Comparison of ENCODE assay signal across 26 cellular contexts in the genomic region with DNA sequence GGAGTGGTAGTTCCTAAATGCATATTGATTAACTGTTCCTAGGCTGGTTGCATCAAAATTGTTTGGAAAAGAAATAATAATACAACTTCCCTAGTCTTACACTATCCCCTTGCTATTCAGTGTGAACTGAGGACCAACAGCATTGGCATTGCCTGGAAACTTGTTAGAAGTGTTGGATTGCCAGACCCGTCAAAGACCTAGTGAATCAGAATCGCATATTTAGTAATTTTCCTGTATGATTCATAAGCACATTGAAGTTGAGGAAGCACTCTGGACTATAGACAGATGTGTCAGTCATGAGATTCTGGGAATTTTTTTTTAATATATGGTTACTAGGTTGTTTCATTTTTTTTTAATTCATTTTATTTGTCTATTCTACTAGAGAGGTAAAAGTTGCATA. TPM values are rescaled to one million over a fixed set of nuclear protein-coding genes. Genes with fewer than 3 reads are reported as not detected.
DNase-seq lines count a peak whose midpoint lies in the region; ATAC-seq and TF ChIP-seq lines count a peak whose summit lies in the region.
"Had no signal": no experiment of that assay in that cellular context is flagged by ENCODE, and none has a peak within 500 bp of the region (broad histone marks: within the 10 kb centered on the region; RNA-seq: fewer than 3 reads in every experiment).

No MANE protein-coding gene starts in this region.

- intact Hi-C loops in activated T-helper 2 cell treated with anti-CD3 and anti-CD28 coated beads, Interferon-gamma antibody, Interleukin-2, Interleukin-4, amounts not matched to agents 10 μg/mL and 5 μg/mL and 100 μg/mL, durations not matched to agents 14 hours and 24 hours and 36 hours (cut with micrococcal nuclease): no loop called here
- intact Hi-C loops in esophagus muscularis mucosa (cut with DNase I): no loop called here

- H3K4me3 Mint-ChIP-seq in activated T-helper 2 cell treated with anti-CD3 and anti-CD28 coated beads, Interferon-gamma antibody, Interleukin-2, Interleukin-4, amounts not matched to agents 10 μg/mL and 5 μg/mL and 100 μg/mL, durations not matched to agents 14 hours and 24 hours and 36 hours (ENCODE audit: low read depth): no peak overlapping the region
- H3K4me3 Mint-ChIP-seq: activated CD4-positive, alpha-beta memory T cell treated with anti-CD3 and anti-CD28 coated beads, Interleukin-2, amount 10 ng/mL, durations not matched to agents 7 days and 5 days; activated naive CD8-positive, alpha-beta T cell; activated T-cell treated with anti-CD3 and anti-CD28 coated beads, Interleukin-2, amount 50 U/mL, for 4 hours; CD4-positive, CD25-positive, alpha-beta regulatory T cell; IgD-negative memory B cell; natural killer cell treated with Interleukin-12 subunit alpha and Interleukin-12 subunit beta and Interleukin-15 and Interleukin-18, amount 100 ng/mL, for 72 hours had no signal

- H3K36me3 Mint-ChIP-seq in activated T-helper 2 cell treated with anti-CD3 and anti-CD28 coated beads, Interferon-gamma antibody, Interleukin-2, Interleukin-4, amounts not matched to agents 10 μg/mL and 5 μg/mL and 100 μg/mL, durations not matched to agents 14 hours and 24 hours and 36 hours (ENCODE audit: low read depth): no peaks in the 10 kb centered on the region
- H3K36me3 Mint-ChIP-seq: activated naive CD8-positive, alpha-beta T cell; CD4-positive, CD25-positive, alpha-beta regulatory T cell; IgD-negative memory B cell; natural killer cell treated with Interleukin-12 subunit alpha and Interleukin-12 subunit beta and Interleukin-15 and Interleukin-18, amount 100 ng/mL, for 72 hours had no signal

- H3K27ac Mint-ChIP-seq in activated T-helper 2 cell treated with anti-CD3 and anti-CD28 coated beads, Interferon-gamma antibody, Interleukin-2, Interleukin-4, amounts not matched to agents 10 μg/mL and 5 μg/mL and 100 μg/mL, durations not matched to agents 14 hours and 24 hours and 36 hours: no peak overlapping the region
- H3K27ac Mint-ChIP-seq: activated CD4-positive, alpha-beta memory T cell treated with anti-CD3 and anti-CD28 coated beads, Interleukin-2, amount 10 ng/mL, durations not matched to agents 7 days and 5 days; activated naive CD8-positive, alpha-beta T cell; CD4-positive, CD25-positive, alpha-beta regulatory T cell; IgD-negative memory B cell; natural killer cell treated with Interleukin-12 subunit alpha and Interleukin-12 subunit beta and Interleukin-15 and Interleukin-18, amount 100 ng/mL, for 72 hours; progenitor cell of endocrine pancreas had no signal

- H3K27me3 ChIP-seq in esophagus muscularis mucosa: no peaks in the 10 kb centered on the region
- H3K27me3 ChIP-seq: dorsolateral prefrontal cortex had no signal

- no peak for TF ChIP-seq POLR2A in esophagus muscularis mucosa (IDR thresholded peaks at IDR 0.05; ENCODE audit: low read depth)

- no peaks in the 10 kb centered on the region for H3K9me3 Mint-ChIP-seq in activated T-helper 2 cell treated with anti-CD3 and anti-CD28 coated beads, Interferon-gamma antibody, Interleukin-2, Interleukin-4, amounts not matched to agents 10 μg/mL and 5 μg/mL and 100 μg/mL, durations not matched to agents 14 hours and 24 hours and 36 hours
- H3K9me3 Mint-ChIP-seq: activated CD4-positive, alpha-beta memory T cell treated with anti-CD3 and anti-CD28 coated beads, Interleukin-2, amount 10 ng/mL, durations not matched to agents 7 days and 5 days; activated T-cell treated with anti-CD3 and anti-CD28 coated beads, Interleukin-2, amount 50 U/mL, for 4 hours; natural killer cell treated with Interleukin-12 subunit alpha and Interleukin-12 subunit beta and Interleukin-15 and Interleukin-18, amount 100 ng/mL, for 72 hours had no signal

- no peaks in the 10 kb centered on the region for H3K4me1 ChIP-seq in esophagus muscularis mucosa

- no peak overlapping the region for H3K27ac ChIP-seq in esophagus muscularis mucosa (replicated peaks in 1 of 4)
- H3K27ac ChIP-seq: dorsolateral prefrontal cortex, esophagus squamous epithelium had no signal

- no peaks in the 10 kb centered on the region for H3K4me1 Mint-ChIP-seq in activated T-helper 2 cell treated with anti-CD3 and anti-CD28 coated beads, Interferon-gamma antibody, Interleukin-2, Interleukin-4, amounts not matched to agents 10 μg/mL and 5 μg/mL and 100 μg/mL, durations not matched to agents 14 hours and 24 hours and 36 hours (ENCODE audit: low read depth)
- H3K4me1 Mint-ChIP-seq: activated CD4-positive, alpha-beta memory T cell treated with anti-CD3 and anti-CD28 coated beads, Interleukin-2, amount 10 ng/mL, durations not matched to agents 7 days and 5 days; CD4-positive, CD25-positive, alpha-beta regulatory T cell; IgD-negative memory B cell had no signal

- 64% methylated on average over 2 of the region's 2 CpGs for WGBS in esophagus muscularis mucosa

- no peaks in the 10 kb centered on the region for H3K36me3 ChIP-seq in esophagus muscularis mucosa
- H3K36me3 ChIP-seq: esophagus squamous epithelium had no signal

- H3K4me3 ChIP-seq in esophagus muscularis mucosa: no peak overlapping the region
- H3K4me3 ChIP-seq: dorsolateral prefrontal cortex, esophagus squamous epithelium had no signal

- ATAC-seq in omental fat pad (ENCODE audit: low FRiP score): no peak
- ATAC-seq in GM21390 (IDR thresholded peaks at IDR 0.05; ENCODE audit: unreplicated experiment): no peak
- ATAC-seq: activated T-cell treated with anti-CD3 and anti-CD28 coated beads, Interleukin-2, amount 50 U/mL, for 4 hours; natural killer cell treated with Interleukin-12 subunit alpha and Interleukin-12 subunit beta and Interleukin-15 and Interleukin-18, amount 100 ng/mL, for 72 hours had no signal

- H3K9me3 ChIP-seq in esophagus muscularis mucosa: no peaks in the 10 kb centered on the region
- H3K9me3 ChIP-seq: esophagus squamous epithelium had no signal

- no peaks in the 10 kb centered on the region for H3K27me3 Mint-ChIP-seq in activated T-helper 2 cell treated with anti-CD3 and anti-CD28 coated beads, Interferon-gamma antibody, Interleukin-2, Interleukin-4, amounts not matched to agents 10 μg/mL and 5 μg/mL and 100 μg/mL, durations not matched to agents 14 hours and 24 hours and 36 hours (ENCODE audit: low read depth)
- H3K27me3 Mint-ChIP-seq: activated CD4-positive, alpha-beta memory T cell treated with anti-CD3 and anti-CD28 coated beads, Interleukin-2, amount 10 ng/mL, durations not matched to agents 7 days and 5 days; CD4-positive, CD25-positive, alpha-beta regulatory T cell; IgD-negative memory B cell; natural killer cell treated with Interleukin-12 subunit alpha and Interleukin-12 subunit beta and Interleukin-15 and Interleukin-18, amount 100 ng/mL, for 72 hours; progenitor cell of endocrine pancreas had no signal

- TF ChIP-seq CTCF in omental fat pad (IDR thresholded peaks at IDR 0.05) (no peak), esophagus muscularis mucosa (IDR thresholded peaks at IDR 0.05) (no peak)

- DNase-seq in EL (peak; percentile 23), M059J (ENCODE audit: low read depth) (peak; percentile 3), dermis microvascular lymphatic vessel endothelial cell (ENCODE audit: low read depth in 2 of 2) (peak; percentile 61 to 92), kidney tubule cell (ENCODE audit: low spot score) (peak; percentile 13), omental fat pad (ENCODE audit: low spot score) (no peak), esophagus muscularis mucosa (ENCODE audit: extremely low spot score) (no peak)
- no peak for DNase-seq in activated T-helper 2 cell treated with anti-CD3 and anti-CD28 coated beads, Interferon-gamma antibody, Interleukin-2, Interleukin-4, amounts not matched to agents 10 μg/mL and 5 μg/mL and 100 μg/mL, durations not matched to agents 14 hours and 24 hours and 36 hours (ENCODE audit: low spot score)
- DNase-seq: activated CD4-positive, alpha-beta memory T cell treated with anti-CD3 and anti-CD28 coated beads, Interleukin-2, amount 10 ng/mL, durations not matched to agents 7 days and 5 days; activated T-cell treated with anti-CD3 and anti-CD28 coated beads, Interleukin-2, amount 50 U/mL, for 4 hours; CD4-positive, CD25-positive, alpha-beta regulatory T cell; DMS153; dorsolateral prefrontal cortex; esophagus squamous epithelium; hypothalamus; kidney; mesendoderm; NCI-H1694; SHP77 treated with DMSO at 0.1 percent for 48 hours; small intestine; stimulated activated CD4-positive, alpha-beta T cell treated with anti-CD3 and anti-CD28 coated beads, Interleukin-4, amount 100 ng/mL, for 4 hours had no signal

- TF ChIP-seq EP300 in esophagus muscularis mucosa (IDR thresholded peaks at IDR 0.05): no peak

RNA-seq across cellular contexts. Expression of gene KCNJ16, which starts 34.7 kb away (rescaled TPM):
- total RNA-seq in M059J (2014; rRNA removed; shearing (Covaris generic)): not detected in 2 replicates
- not detected in 2 replicates for total RNA-seq in dermis microvascular lymphatic vessel endothelial cell
- not detected in 2 replicates for total RNA-seq in activated T-helper 2 cell treated with anti-CD3 and anti-CD28 coated beads, Interferon-gamma antibody, Interleukin-2, Interleukin-4, amounts not matched to agents 10 μg/mL and 5 μg/mL and 100 μg/mL, durations not matched to agents 14 hours and 24 hours and 36 hours
- total RNA-seq in omental fat pad: 1 to 10 TPM in 2 of 4 donors, under 1 TPM in 2; 0.24 to 1.4 (median 0.93) TPM
- total RNA-seq in esophagus muscularis mucosa: under 1 TPM in 3 of 4 donors, not detected in 1; 0.78 to 0.86 (median 0.83) TPM
- total RNA-seq: activated CD4-positive, alpha-beta memory T cell treated with anti-CD3 and anti-CD28 coated beads, Interleukin-2, amount 10 ng/mL, durations not matched to agents 7 days and 5 days; activated T-cell treated with anti-CD3 and anti-CD28 coated beads, Interleukin-2, amount 50 U/mL, for 4 hours; CD4-positive, CD25-positive, alpha-beta regulatory T cell; natural killer cell treated with Interleukin-12 subunit alpha and Interleukin-12 subunit beta and Interleukin-15 and Interleukin-18, amount 100 ng/mL, for 72 hours; T-helper 2 cell treated with Interferon-gamma antibody and Interleukin-4, amounts not matched to agents 100 ng/mL and 5 ng/mL, for 36 hours had no signal

Comparison
In these comparisons a context has a peak if more than half of its experiments do, and no peak if none do; other contexts are left out.
1. DNase-seq: peak in EL (single experiment), M059J (single experiment), dermis microvascular lymphatic vessel endothelial cell (2 of 2) and kidney tubule cell (single experiment); none in activated T-helper 2 cell treated with anti-CD3 and anti-CD28 coated beads, Interferon-gamma antibody, Interleukin-2, Interleukin-4, amounts not matched to agents 10 μg/mL and 5 μg/mL and 100 μg/mL, durations not matched to agents 14 hours and 24 hours and 36 hours (single experiment), omental fat pad (single experiment) and esophagus muscularis mucosa (single experiment).